In the genomic region with DNA sequence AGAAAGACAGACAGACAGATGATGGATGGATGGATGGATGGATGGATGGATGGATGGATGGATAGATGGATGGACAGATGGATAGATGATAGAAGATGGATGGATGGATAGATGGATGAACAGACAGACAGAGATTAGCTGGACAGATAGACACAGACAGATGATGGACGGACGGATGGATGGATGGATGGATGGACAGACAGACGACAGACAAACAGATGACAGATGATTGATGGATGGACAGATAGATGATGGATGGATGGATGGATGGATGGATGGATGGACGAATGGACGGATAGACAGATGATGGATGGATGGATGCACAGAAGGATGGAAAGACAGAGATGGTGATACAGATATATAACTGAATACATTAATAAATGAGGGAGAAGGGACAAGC, we compare ENCODE assay signal across 26 cellular contexts.
"Had no signal": no experiment of that assay in that cellular context is flagged by ENCODE, and none has a peak within 500 bp of the region (broad histone marks: within the 10 kb centered on the region; RNA-seq: fewer than 3 reads in every experiment).

No MANE protein-coding gene starts in this region.

- H3K27ac ChIP-seq: ovary, parathyroid adenoma, psoas muscle, right lobe of liver, sigmoid colon, suprapubic skin, testis, tibial artery, transverse colon, upper lobe of right lung, uterus had no signal

- H2AFZ ChIP-seq: parathyroid adenoma had no signal

- H3K9ac ChIP-seq: parathyroid adenoma had no signal

- H3K36me3 ChIP-seq: ovary, right lobe of liver, sigmoid colon, suprapubic skin, transverse colon, upper lobe of right lung, uterus had no signal

- DNase-seq: naive thymus-derived CD4-positive, alpha-beta T cell; natural killer cell; occipital lobe; ovary; posterior cingulate gyrus; psoas muscle; right cardiac atrium; right lobe of liver; sigmoid colon; small intestine; stimulated activated CD4-positive, alpha-beta T cell treated with anti-CD3 and anti-CD28 coated beads, Interleukin-15, amount 100 ng/mL, for 24 hours; stimulated activated CD4-positive, alpha-beta T cell treated with anti-CD3 and anti-CD28 coated beads, Interleukin-4, amount 100 ng/mL, for 1 hour; stimulated activated CD4-positive, alpha-beta T cell treated with anti-CD3 and anti-CD28 coated beads, Interleukin-4, amount 100 ng/mL, for 4 hours; stimulated activated CD8-positive, alpha-beta memory T cell treated with anti-CD3 and anti-CD28 coated beads, Interleukin-4, amount 100 ng/mL, for 48 hours; stimulated activated naive CD4-positive, alpha-beta T cell; stimulated activated naive CD8-positive, alpha-beta T cell treated with anti-CD3 and anti-CD28 coated beads, Interleukin-15, amount 100 ng/mL, for 72 hours; stimulated activated naive CD8-positive, alpha-beta T cell treated with anti-CD3 and anti-CD28 coated beads, Interleukin-15, Interleukin-2, amounts not matched to agents 100 U/mL and 50 U/mL, for 24 hours; substantia nigra; testis; tibial artery; transverse colon; upper lobe of right lung; uterus had no signal

- ATAC-seq: naive thymus-derived CD4-positive, alpha-beta T cell; natural killer cell; psoas muscle; right cardiac atrium; right lobe of liver; stimulated activated memory B cell treated with anti-CD40 and anti-IgM and Interleukin-4, amounts not matched to agents 10 μg/mL and 1 μg/mL and 100 μg/mL, for 72 hours; stimulated activated naive CD8-positive, alpha-beta T cell treated with anti-CD3 and anti-CD28 coated beads, Interleukin-15, amount 100 ng/mL, for 72 hours; stimulated activated naive CD8-positive, alpha-beta T cell treated with anti-CD3 and anti-CD28 coated beads, Interleukin-15, Interleukin-2, amounts not matched to agents 100 U/mL and 50 U/mL, for 24 hours; upper lobe of right lung had no signal

- H3K4me3 ChIP-seq: ovary, psoas muscle, right lobe of liver, sigmoid colon, suprapubic skin, testis, tibial artery, transverse colon, upper lobe of right lung, uterus had no signal

- H3K27me3 ChIP-seq: ovary, right lobe of liver, sigmoid colon, suprapubic skin, testis, tibial artery, transverse colon, upper lobe of right lung, uterus had no signal

- H3K9me3 ChIP-seq: ovary, psoas muscle, right lobe of liver, sigmoid colon, suprapubic skin, testis, tibial artery, transverse colon, upper lobe of right lung, uterus had no signal

- H3K79me2 ChIP-seq: parathyroid adenoma had no signal
